1 cellular context compared by ENCODE assay signal in the genomic region with DNA sequence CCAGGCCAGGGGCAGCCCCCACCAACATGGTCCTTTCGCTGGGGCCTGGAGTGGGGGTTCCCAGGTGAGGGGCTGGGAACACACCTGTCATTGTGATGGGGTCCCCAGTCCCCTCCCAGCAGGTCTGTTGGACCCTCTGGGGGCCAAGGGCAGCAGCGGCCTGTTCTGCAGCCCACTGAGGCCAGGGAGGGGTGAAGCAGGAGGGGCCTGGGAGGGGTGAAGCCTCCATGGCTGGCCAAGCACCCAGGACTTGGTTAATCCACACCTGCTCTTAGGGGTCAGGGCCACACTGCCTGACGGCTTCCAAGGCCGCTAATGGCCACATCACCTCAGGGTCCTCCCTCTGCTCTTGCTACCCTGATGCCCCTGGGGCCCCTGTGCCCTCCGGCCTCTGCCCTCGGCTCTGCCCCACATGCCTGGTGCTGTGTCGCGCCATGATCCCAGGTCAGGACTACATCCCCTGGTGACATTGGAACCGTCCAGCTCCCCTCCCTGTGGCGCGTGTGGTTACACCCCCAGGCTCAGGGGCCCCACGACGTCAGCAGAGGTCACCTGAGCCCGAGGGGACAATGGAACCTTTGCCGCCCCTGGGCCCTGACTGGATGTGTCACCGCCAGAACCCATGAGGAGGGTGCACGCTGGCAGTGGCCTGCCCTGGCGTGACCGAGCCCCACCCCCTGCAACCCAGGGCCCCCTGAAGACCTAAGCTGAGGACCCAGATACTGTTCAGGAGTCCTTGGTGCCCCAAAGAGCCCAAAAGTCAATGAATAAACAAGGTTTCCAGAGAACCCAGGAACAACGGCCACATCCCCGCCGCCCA.
TF ChIP-seq lines count a peak whose summit lies in the region.

No MANE protein-coding gene starts in this region.

TF ChIP-seq in GM12891, 5 proteins besides CTCF, POLR2A, EP300 and RAD21:
- TF ChIP-seq TAF1 (IDR thresholded peaks at IDR 0.05; ENCODE audit: low read depth, low read length) (no peak), PAX5 (IDR thresholded peaks at IDR 0.05; ENCODE audit: insufficient read depth, low read length, severe bottlenecking) (no peak), SPI1 (IDR thresholded peaks at IDR 0.05; ENCODE audit: low read depth, low read length) (no peak), POLR2AphosphoS5 (IDR thresholded peaks at IDR 0.05; ENCODE audit: low read depth, low read length) (no peak), POU2F2 (IDR thresholded peaks at IDR 0.05; ENCODE audit: low read depth, low read length) (no peak)
